ENCODE assay signal across 8 cellular contexts in genomic region chr5:176237971-176238644, GRCh38. TPM values are rescaled to one million over a fixed set of nuclear protein-coding genes. Genes with fewer than 3 reads are reported as not detected.
DNase-seq lines count a peak whose midpoint lies in the region; ATAC-seq and FAIRE-seq lines count a peak whose summit lies in the region.
"Not testable (repeated sequence)": the region's sequence is repeated elsewhere in the genome, so short reads cannot be mapped to it uniquely, and the experiment has no call there.

TSS of gene SIMC1 (plus strand) at chr5:176238424. CDS start at chr5:176238509, 85 bp downstream.

- H3K4me1 Mint-ChIP-seq in T-cell: not testable (repeated sequence)
- H3K4me1 Mint-ChIP-seq in activated naive CD4-positive, alpha-beta T cell treated with anti-CD3 and anti-CD28 coated beads for 36 hours (ENCODE audit: low read depth): peaks cover 16% of the 10 kb centered on the region

- not testable (repeated sequence) for H3K27me3 Mint-ChIP-seq in T-cell; activated naive CD4-positive, alpha-beta T cell treated with anti-CD3 and anti-CD28 coated beads for 36 hours (ENCODE audit: low read depth)

- POLR2A ChIA-PET in T-cell (lab: Charles Lee): not testable (repeated sequence)

- FAIRE-seq in frontal cortex (lab: Jason Lieb, UNC): not testable (repeated sequence)

- not testable (repeated sequence) for H3K4me1 ChIP-seq in neuron (ENCODE audit: insufficient read depth, low read length)

- CTCF ChIA-PET in T-cell (lab: Charles Lee); activated naive CD4-positive, alpha-beta T cell treated with anti-CD3 and anti-CD28 coated beads for 36 hours (lab: Charles Lee): not testable (repeated sequence)

- H3K27ac Mint-ChIP-seq in T-cell: peak within 1 kb of the TSS; percentile 36 to 58
- H3K27ac Mint-ChIP-seq in activated naive CD4-positive, alpha-beta T cell treated with anti-CD3 and anti-CD28 coated beads for 36 hours: peak within 1 kb of the TSS; percentile 74

- H3K4me3 ChIP-seq in neuron (ENCODE audit: low read length): peak within 1 kb of the TSS; percentile 42

- DNase-seq in EL (peak; percentile 13), HK-2 (ENCODE audit: unreplicated experiment) (peak; percentile 2), T-cell (peak in 31 of 34 experiments; percentile 8 to 63 (median 38)), frontal cortex (ENCODE audit: low spot score in 2 of 2) (peak; percentile 65 to 71)
- DNase-seq in activated naive CD4-positive, alpha-beta T cell treated with anti-CD3 and anti-CD28 coated beads for 36 hours: peak; percentile 50
- peak; percentile 41 for DNase-seq in stimulated activated naive CD4-positive, alpha-beta T cell treated with Interleukin-2 at 50 U/mL for 16 hours (lab: John Stamatoyannopoulos, UW)

- not testable (repeated sequence) for H2AFZ ChIP-seq in neuron (ENCODE audit: low read depth, low read length)

- not testable (repeated sequence) for H3K9me3 Mint-ChIP-seq in T-cell; activated naive CD4-positive, alpha-beta T cell treated with anti-CD3 and anti-CD28 coated beads for 36 hours

- intact Hi-C loops in activated naive CD4-positive, alpha-beta T cell treated with anti-CD3 and anti-CD28 coated beads for 36 hours (cut with micrococcal nuclease): not testable (repeated sequence)

- H3K36me3 ChIP-seq in neuron (ENCODE audit: insufficient read depth, low read length): not testable (repeated sequence)

- H3K27me3 ChIP-seq in neuron (ENCODE audit: insufficient read depth, low read length): not testable (repeated sequence)

- not testable (repeated sequence) for H3K9me3 ChIP-seq in neuron (ENCODE audit: low read length)

- peak; percentile 59 for ATAC-seq in GM21576 (IDR thresholded peaks at IDR 0.05; ENCODE audit: unreplicated experiment)
- peak; percentile 68 to 83 (median 76) for ATAC-seq in T-cell (replicated peaks in 1 of 4)

- H3K36me3 Mint-ChIP-seq in T-cell; activated naive CD4-positive, alpha-beta T cell treated with anti-CD3 and anti-CD28 coated beads for 36 hours (ENCODE audit: low read depth): not testable (repeated sequence)

- H3K4me3 Mint-ChIP-seq in T-cell: peak within 1 kb of the TSS; percentile 56 to 79 (median 75)
- H3K4me3 Mint-ChIP-seq in activated naive CD4-positive, alpha-beta T cell treated with anti-CD3 and anti-CD28 coated beads for 36 hours: peak within 1 kb of the TSS; percentile 74

RNA-seq across cellular contexts. Expression of gene SIMC1, which starts in this region (rescaled TPM):
- total RNA-seq in T-cell (10 to 100 TPM; 19.2 to 25.4 (median 24.1) TPM), frontal cortex (9.8 TPM)
- 10 to 100 TPM; 28.4 to 30.3 TPM for total RNA-seq in activated naive CD4-positive, alpha-beta T cell treated with anti-CD3 and anti-CD28 coated beads for 36 hours

Comparison
In these comparisons a context has a peak if more than half of its experiments do, and no peak if none do; other contexts are left out.
1. Peak in every context shown above with its lines: DNase-seq, ATAC-seq and H3K4me3 ChIP-seq.
2. DNase-seq: peak in every context shown above with its lines; median percentile 68 in frontal cortex; 50 in activated naive CD4-positive, alpha-beta T cell treated with anti-CD3 and anti-CD28 coated beads for 36 hours; 41 in stimulated activated naive CD4-positive, alpha-beta T cell treated with Interleukin-2 at 50 U/mL for 16 hours; 38 in T-cell; 13 in EL; 2 in HK-2.